Comparison of ENCODE assay signal across 8 cellular contexts in the genomic region with DNA sequence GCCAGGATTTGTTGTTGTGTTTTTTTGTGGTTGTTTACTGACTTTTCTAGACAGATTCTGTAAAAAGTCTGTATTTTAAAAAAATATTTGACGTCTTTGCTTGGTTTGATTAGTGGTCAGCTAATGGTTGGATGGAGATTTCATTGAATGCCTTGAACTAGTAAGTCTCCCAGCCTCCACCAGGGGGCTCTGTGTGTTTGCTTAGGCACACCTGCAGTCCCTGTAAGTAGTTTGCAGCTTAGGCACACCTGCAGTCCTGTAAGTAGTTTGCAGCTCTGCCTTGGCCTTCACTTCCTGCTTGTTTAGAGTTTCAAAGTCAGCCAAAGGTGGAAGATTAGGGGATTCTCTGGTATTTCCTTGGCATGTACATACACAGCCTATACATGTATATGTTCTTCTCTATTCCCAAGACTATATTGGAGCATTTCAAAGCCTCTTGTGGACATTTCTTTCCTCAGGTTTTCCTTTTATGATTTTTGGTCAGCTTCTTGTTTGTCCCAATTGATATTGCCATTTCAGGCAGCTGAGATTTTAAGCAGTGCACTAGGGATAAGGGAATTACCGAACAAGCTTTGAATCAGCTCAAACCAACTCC.
A peak's percentile ranks its signal among the peaks of the same experiment; 100 is the strongest.
DNase-seq lines count a peak whose midpoint lies in the region; ATAC-seq, FAIRE-seq and TF ChIP-seq lines count a peak whose summit lies in the region.

No MANE protein-coding gene starts in this region.

- no peak overlapping the region for H2BK5ac ChIP-seq in H1 (ENCODE audit: low read depth, low read length)

- H3K4me2 ChIP-seq in H1 (ENCODE audit: insufficient read depth in 1 of 2, low read depth in 2 of 2, low read length in 2 of 2), result no peak overlapping the region

- H3K27me3 ChIP-seq in H1 (replicated peaks in 1 of 4; ENCODE audit: control insufficient read depth in 3 of 4, extremely low read depth in 1 of 4, insufficient read depth in 3 of 4, low read length in 3 of 4), result no peaks in the 10 kb centered on the region

- CTCF ChIA-PET in activated CD4-positive, alpha-beta memory T cell treated with anti-CD3 and anti-CD28 coated beads for 36 hours (lab: Charles Lee), result interaction anchor here (0.6 to 4.3 kb wide), 54 partner anchors 9 to 825 kb away, joined by 3 to 90 read pairs (median 5); no protein-coding TSS in a partner anchor
- CTCF ChIA-PET in H1 (lab: Charles Lee; ENCODE audit: partially characterized antibody), result interaction anchor here (0.5 to 4.5 kb wide), 50 partner anchors 9 to 1033 kb away, joined by 3 to 70 read pairs (median 4); no protein-coding TSS in a partner anchor

- no peak overlapping the region for H4K5ac ChIP-seq in H1 (ENCODE audit: insufficient read length, low read depth, low read length)

- no peak overlapping the region for H2BK12ac ChIP-seq in H1 (ENCODE audit: low read depth, low read length)

- H3K4me1 Mint-ChIP-seq in activated CD4-positive, alpha-beta memory T cell treated with anti-CD3 and anti-CD28 coated beads for 36 hours (ENCODE audit: low read depth), result peaks cover 31% of the 10 kb centered on the region
- H3K4me1 Mint-ChIP-seq in naive B cell, result peaks cover 8 to 27% (median 12%) of the 10 kb centered on the region in 3 donors

- TF ChIP-seq POLR2A in H1 (IDR thresholded peaks at IDR 0.05; ENCODE audit: control extremely low read depth in 1 of 2, low read depth in 2 of 2, low read length in 2 of 2), result no peak

- H3K36me3 ChIP-seq in H1 (ENCODE audit: control insufficient read depth in 2 of 4, insufficient read depth in 4 of 4, low read length in 3 of 4), result no peaks in the 10 kb centered on the region

- peaks cover 0 to 8% of the 10 kb centered on the region in 2 experiments; a peak in 1 of 4 replicates for H3K79me2 ChIP-seq in H1 (ENCODE audit: control insufficient read depth in 1 of 2, insufficient read depth in 2 of 2, low read length in 2 of 2)

- TF ChIP-seq CTCF in H1 (IDR thresholded peaks at IDR 0.05; ENCODE audit: control extremely low read depth in 1 of 3, insufficient read depth in 1 of 3, low read depth in 1 of 3, low read length in 3 of 3), result peak; percentile 66 to 93 (median 91)

- H3K27me3 Mint-ChIP-seq in activated CD4-positive, alpha-beta memory T cell treated with anti-CD3 and anti-CD28 coated beads for 36 hours, result no peaks in the 10 kb centered on the region
- H3K27me3 Mint-ChIP-seq in naive B cell, result no peaks in the 10 kb centered on the region

- no peaks in the 10 kb centered on the region for H3K79me1 ChIP-seq in H1 (ENCODE audit: low read depth, low read length)

- no peak overlapping the region for H3K4me3 ChIP-seq in H1 (ENCODE audit: extremely low read depth in 1 of 4, insufficient read depth in 2 of 4, low read depth in 3 of 4, low read length in 4 of 4)

- H2AK5ac ChIP-seq in H1 (ENCODE audit: low read depth, low read length), result no peak overlapping the region

- no peak overlapping the region for H3K18ac ChIP-seq in H1 (ENCODE audit: extremely low read depth, low read length)

- H4K20me1 ChIP-seq in H1 (replicated peaks in 1 of 2; ENCODE audit: control insufficient read depth in 1 of 2, insufficient read depth in 2 of 2, low read length in 2 of 2), result peaks cover 0 to 2% of the 10 kb centered on the region in 2 experiments

- H3K27ac Mint-ChIP-seq in activated CD4-positive, alpha-beta memory T cell treated with anti-CD3 and anti-CD28 coated beads for 36 hours, result no peak overlapping the region
- peak overlapping the region in 1 of 6 donors; percentile 17 for H3K27ac Mint-ChIP-seq in naive B cell

- POLR2A ChIA-PET in activated CD4-positive, alpha-beta memory T cell treated with anti-CD3 and anti-CD28 coated beads for 36 hours (lab: Charles Lee), result interaction anchor here (0.7 kb wide), 1 partner anchor 155 kb away, joined by 4 read pairs; no protein-coding TSS in a partner anchor
- POLR2A ChIA-PET in H1 (lab: Charles Lee; ENCODE audit: partially characterized antibody), result no interaction called here

- H3K36me3 Mint-ChIP-seq in activated CD4-positive, alpha-beta memory T cell treated with anti-CD3 and anti-CD28 coated beads for 36 hours, result peaks cover 15% of the 10 kb centered on the region
- peaks cover 6 to 16% of the 10 kb centered on the region in 2 donors for H3K36me3 Mint-ChIP-seq in naive B cell

- no peak overlapping the region for H3K9ac ChIP-seq in H1 (replicated peaks in 1 of 4; ENCODE audit: extremely low read depth in 1 of 4, low read depth in 3 of 4, low read length in 3 of 4)

- H2BK20ac ChIP-seq in H1 (ENCODE audit: low read length), result no peak overlapping the region

- ATAC-seq in GM18499 (IDR thresholded peaks at IDR 0.05; ENCODE audit: insufficient read depth, unreplicated experiment) (peak; percentile 97), HG02870 (IDR thresholded peaks at IDR 0.05; ENCODE audit: unreplicated experiment) (peak; percentile 97), naive B cell (ENCODE audit: low read depth in 2 of 2) (peak; percentile 49 to 55)

- no peak overlapping the region for H3K56ac ChIP-seq in H1 (replicated peaks; ENCODE audit: insufficient read length, low read depth, low read length)

- no peak overlapping the region for H2AFZ ChIP-seq in H1 (ENCODE audit: low read length)

- H3K9me3 Mint-ChIP-seq in activated CD4-positive, alpha-beta memory T cell treated with anti-CD3 and anti-CD28 coated beads for 36 hours, result no peaks in the 10 kb centered on the region
- peaks cover 0 to 2% (median 0%) of the 10 kb centered on the region in 7 donors for H3K9me3 Mint-ChIP-seq in naive B cell

- no peak overlapping the region for H3K4ac ChIP-seq in H1 (replicated peaks; ENCODE audit: insufficient read length, low read depth, low read length)

- H3K23me2 ChIP-seq in H1 (ENCODE audit: low read depth, low read length), result no peaks in the 10 kb centered on the region; the same call in 1 of the 2 replicates

- no peak overlapping the region for H4K91ac ChIP-seq in H1 (replicated peaks; ENCODE audit: insufficient read length, low read length)

- no peak overlapping the region for H4K8ac ChIP-seq in H1 (ENCODE audit: extremely low read depth, insufficient read depth, low read length)

- no peak overlapping the region for H3K23ac ChIP-seq in H1 (ENCODE audit: insufficient read length)

- peak; percentile 82 to 86 for TF ChIP-seq RAD21 in H1 (IDR thresholded peaks at IDR 0.05 in 1 of 2, conservative IDR thresholded peaks at IDR 0.05 in 1 of 2; ENCODE audit: low read depth in 2 of 2, low read length in 2 of 2)

- no peak overlapping the region for H2BK15ac ChIP-seq in H1 (ENCODE audit: low read length)

- H3K4me3 Mint-ChIP-seq in activated CD4-positive, alpha-beta memory T cell treated with anti-CD3 and anti-CD28 coated beads for 36 hours, result no peak overlapping the region
- no peak overlapping the region for H3K4me3 Mint-ChIP-seq in naive B cell

- 0 out of 3 replicates have a peak, but pooled peaks of 1 of the 2 experiments have one; percentile 30 for TF ChIP-seq EP300 in H1 (IDR thresholded peaks at IDR 0.05; ENCODE audit: borderline replicate concordance in 1 of 2, low read depth in 2 of 2, low read length in 2 of 2)

- no peak overlapping the region for H3K27ac ChIP-seq in H1 (ENCODE audit: low read depth, low read length)
- H3K27ac ChIP-seq in substantia nigra (ENCODE audit: low read depth, low read length, poor library complexity, severe bottlenecking), result no peak overlapping the region

- peak; percentile 74 for DNase-seq in A172 (ENCODE audit: low spot score)
- DNase-seq in NCI-H226, result peak; percentile 38
- peak; percentile 76 for DNase-seq in activated CD4-positive, alpha-beta memory T cell treated with anti-CD3 and anti-CD28 coated beads for 36 hours
- DNase-seq in H1 (ENCODE audit: low read depth in 1 of 2, low spot score in 2 of 2), result peak; percentile 60 to 87
- peak; percentile 14 for DNase-seq in naive B cell
- DNase-seq in substantia nigra (lab: John Stamatoyannopoulos, UW), result peak in 33 of 49 donors; percentile 6 to 74 (median 41)

- 67% methylated on average over 2 of the region's 2 CpGs; no CpG with 5 or more reads in 1 of the 2 experiments for WGBS in H1 (ENCODE audit: extremely low coverage in 1 of 2, insufficient coverage in 1 of 2, insufficient read length in 1 of 2, insufficient replicate concordance in 2 of 2, low coverage in 1 of 2, low lambda C conversion rate in 2 of 2, missing lambda C conversion rate in 1 of 2), 2 experiments

- H2BK120ac ChIP-seq in H1 (replicated peaks; ENCODE audit: low read depth, low read length), result no peak overlapping the region

- FAIRE-seq in H1 (lab: Jason Lieb, UNC), result peak; percentile 95

- H3K14ac ChIP-seq in H1 (ENCODE audit: insufficient read length), result no peak overlapping the region

- H3K9me3 ChIP-seq in H1 (ENCODE audit: insufficient read depth in 2 of 2, low read depth in 1 of 2, low read length in 1 of 2), result no peaks in the 10 kb centered on the region

- intact Hi-C loops in activated CD4-positive, alpha-beta memory T cell treated with anti-CD3 and anti-CD28 coated beads for 36 hours (cut with micrococcal nuclease), result loop anchor here (1.0 to 5.0 kb wide), 3 partner anchors 55 to 163 kb away; no protein-coding TSS in a partner anchor

- no peaks in the 10 kb centered on the region for H3K4me1 ChIP-seq in H1 (replicated peaks in 1 of 4; ENCODE audit: control insufficient read depth in 3 of 4, insufficient read depth in 4 of 4, low read length in 3 of 4)

TF ChIP-seq in H1, 55 proteins besides CTCF, POLR2A, EP300 and RAD21 (continues in another document):
- TF ChIP-seq NRF1 (IDR thresholded peaks at IDR 0.05; ENCODE audit: low read depth, low read length) (no peak), TAF1 (IDR thresholded peaks at IDR 0.05; ENCODE audit: low read depth, low read length) (no peak), TBP (IDR thresholded peaks at IDR 0.05; ENCODE audit: low read depth, low read length) (no peak), RXRA (IDR thresholded peaks at IDR 0.05; ENCODE audit: insufficient read depth, low read depth, low read length) (no peak), PHF8 (conservative IDR thresholded peaks at IDR 0.05; ENCODE audit: low read depth, low read length) (no peak), KDM1A (IDR thresholded peaks at IDR 0.05; ENCODE audit: borderline replicate concordance, low read length) (0 out of 2 replicates have a peak, but pooled peaks have one; percentile 25), FOSL1 (IDR thresholded peaks at IDR 0.05; ENCODE audit: insufficient read depth, low read depth, low read length) (no peak), SRF (IDR thresholded peaks at IDR 0.05; ENCODE audit: low read depth, low read length) (no peak), MAFK (IDR thresholded peaks at IDR 0.05; ENCODE audit: low read depth, low read length) (0 out of 2 replicates have a peak, but pooled peaks have one; percentile 11), SP2 (IDR thresholded peaks at IDR 0.05; ENCODE audit: low read length) (no peak), SUZ12 (IDR thresholded peaks at IDR 0.05; ENCODE audit: low read length) (no peak)
- TF ChIP-seq, protein P1, sequence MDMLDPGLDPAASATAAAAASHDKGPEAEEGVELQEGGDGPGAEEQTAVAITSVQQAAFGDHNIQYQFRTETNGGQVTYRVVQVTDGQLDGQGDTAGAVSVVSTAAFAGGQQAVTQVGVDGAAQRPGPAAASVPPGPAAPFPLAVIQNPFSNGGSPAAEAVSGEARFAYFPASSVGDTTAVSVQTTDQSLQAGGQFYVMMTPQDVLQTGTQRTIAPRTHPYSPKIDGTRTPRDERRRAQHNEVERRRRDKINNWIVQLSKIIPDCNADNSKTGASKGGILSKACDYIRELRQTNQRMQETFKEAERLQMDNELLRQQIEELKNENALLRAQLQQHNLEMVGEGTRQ (IDR thresholded peaks at IDR 0.05; ENCODE audit: low read length), result no peak

Comparison
In these comparisons a context has a peak if more than half of its experiments do, and no peak if none do; other contexts are left out.
1. DNase-seq: peak in every context shown above with its lines; median percentile 76 in activated CD4-positive, alpha-beta memory T cell treated with anti-CD3 and anti-CD28 coated beads for 36 hours; 74 in A172; 74 in H1; 41 in substantia nigra; 38 in NCI-H226; 14 in naive B cell.